In genomic region chr12:70724444-70724843, GRCh38 we compare ENCODE assay signal across 11 cellular contexts.
DNase-seq lines count a peak whose midpoint lies in the region; ATAC-seq and TF ChIP-seq lines count a peak whose summit lies in the region.
"Had no signal": no experiment of that assay in that cellular context is flagged by ENCODE, and none has a peak within 500 bp of the region (broad histone marks: within the 10 kb centered on the region; RNA-seq: fewer than 3 reads in every experiment).

No MANE protein-coding gene starts in this region.

- no peaks in the 10 kb centered on the region for H3K36me3 ChIP-seq in Loucy (ENCODE audit: insufficient read depth, low read length)

- H3K27me3 ChIP-seq in Loucy (ENCODE audit: insufficient read depth, low read length, poor library complexity, severe bottlenecking): no peaks in the 10 kb centered on the region
- H3K27me3 ChIP-seq: testis had no signal

- peaks cover 1% of the 10 kb centered on the region for H3K27me3 Mint-ChIP-seq in activated CD8-positive, alpha-beta T cell treated with anti-CD3 and anti-CD28 coated beads for 36 hours
- H3K27me3 Mint-ChIP-seq in activated CD8-positive, alpha-beta T cell treated with anti-CD3 and anti-CD28 coated beads, Interleukin-2, amount 10 ng/mL, durations not matched to agents 7 days and 5 days (ENCODE audit: low read depth): no peaks in the 10 kb centered on the region
- H3K27me3 Mint-ChIP-seq in chondrocyte (ENCODE audit: low read depth): no peaks in the 10 kb centered on the region

- no peaks in the 10 kb centered on the region for H3K9me3 Mint-ChIP-seq in activated CD8-positive, alpha-beta T cell treated with anti-CD3 and anti-CD28 coated beads for 36 hours
- H3K9me3 Mint-ChIP-seq in activated CD8-positive, alpha-beta T cell treated with anti-CD3 and anti-CD28 coated beads, Interleukin-2, amount 10 ng/mL, durations not matched to agents 7 days and 5 days (ENCODE audit: insufficient read depth): no peaks in the 10 kb centered on the region
- H3K9me3 Mint-ChIP-seq in chondrocyte (ENCODE audit: low read depth): no peaks in the 10 kb centered on the region
- H3K9me3 Mint-ChIP-seq: CD4-positive, CD25-positive, alpha-beta regulatory T cell had no signal

- no peak overlapping the region for H3K4me2 ChIP-seq in Loucy (ENCODE audit: low read depth, low read length, poor library complexity, severe bottlenecking)

- H3K9ac ChIP-seq in Loucy (ENCODE audit: low read depth, low read length, poor library complexity, severe bottlenecking): no peak overlapping the region

- H3K4me3 Mint-ChIP-seq in activated CD8-positive, alpha-beta T cell treated with anti-CD3 and anti-CD28 coated beads for 36 hours: no peak overlapping the region
- H3K4me3 Mint-ChIP-seq in activated CD8-positive, alpha-beta T cell treated with anti-CD3 and anti-CD28 coated beads, Interleukin-2, amount 10 ng/mL, durations not matched to agents 7 days and 5 days: no peak overlapping the region
- H3K4me3 Mint-ChIP-seq in chondrocyte (ENCODE audit: unreplicated experiment): no peak overlapping the region

- POLR2A ChIA-PET in activated CD8-positive, alpha-beta T cell treated with anti-CD3 and anti-CD28 coated beads for 36 hours (lab: Charles Lee): no interaction called here
- POLR2A ChIA-PET in activated CD8-positive, alpha-beta T cell treated with anti-CD3 and anti-CD28 coated beads, Interleukin-2, amount 10 ng/mL, durations not matched to agents 7 days and 5 days (lab: Charles Lee): no interaction called here

- H3K79me2 ChIP-seq in Loucy (ENCODE audit: insufficient read depth, low read length): no peaks in the 10 kb centered on the region

- peaks cover 23% of the 10 kb centered on the region for H3K4me1 ChIP-seq in Loucy (ENCODE audit: insufficient read depth, low read length, poor library complexity, severe bottlenecking)
- H3K4me1 ChIP-seq: testis had no signal

- no peak overlapping the region for H2AFZ ChIP-seq in Loucy (ENCODE audit: low read length)

- H3K9me3 ChIP-seq in Loucy (ENCODE audit: insufficient read depth, low read depth, low read length): no peaks in the 10 kb centered on the region
- H3K9me3 ChIP-seq: testis had no signal

- no peaks in the 10 kb centered on the region for H4K20me1 ChIP-seq in Loucy (ENCODE audit: insufficient read depth, low read length, poor library complexity, severe bottlenecking)

- no peak overlapping the region for H3K27ac Mint-ChIP-seq in activated CD8-positive, alpha-beta T cell treated with anti-CD3 and anti-CD28 coated beads for 36 hours
- H3K27ac Mint-ChIP-seq in activated CD8-positive, alpha-beta T cell treated with anti-CD3 and anti-CD28 coated beads, Interleukin-2, amount 10 ng/mL, durations not matched to agents 7 days and 5 days: no peak overlapping the region
- H3K27ac Mint-ChIP-seq in chondrocyte (ENCODE audit: unreplicated experiment): no peak overlapping the region
- H3K27ac Mint-ChIP-seq: CD4-positive, CD25-positive, alpha-beta regulatory T cell had no signal

- peaks cover 2% of the 10 kb centered on the region for H3K4me1 Mint-ChIP-seq in activated CD8-positive, alpha-beta T cell treated with anti-CD3 and anti-CD28 coated beads for 36 hours (ENCODE audit: low read depth)
- peaks cover 10% of the 10 kb centered on the region for H3K4me1 Mint-ChIP-seq in activated CD8-positive, alpha-beta T cell treated with anti-CD3 and anti-CD28 coated beads, Interleukin-2, amount 10 ng/mL, durations not matched to agents 7 days and 5 days (ENCODE audit: low read depth)
- peaks cover 4% of the 10 kb centered on the region for H3K4me1 Mint-ChIP-seq in chondrocyte (ENCODE audit: low read depth)

- intact Hi-C loops in activated CD8-positive, alpha-beta T cell treated with anti-CD3 and anti-CD28 coated beads for 36 hours (cut with micrococcal nuclease): no loop called here

- no peaks in the 10 kb centered on the region for H3K36me3 Mint-ChIP-seq in activated CD8-positive, alpha-beta T cell treated with anti-CD3 and anti-CD28 coated beads for 36 hours (ENCODE audit: low read depth)
- H3K36me3 Mint-ChIP-seq in activated CD8-positive, alpha-beta T cell treated with anti-CD3 and anti-CD28 coated beads, Interleukin-2, amount 10 ng/mL, durations not matched to agents 7 days and 5 days (ENCODE audit: low read depth): no peaks in the 10 kb centered on the region
- no peaks in the 10 kb centered on the region for H3K36me3 Mint-ChIP-seq in chondrocyte (ENCODE audit: low read depth)
- H3K36me3 Mint-ChIP-seq: CD4-positive, CD25-positive, alpha-beta regulatory T cell had no signal

- ATAC-seq in activated CD8-positive, alpha-beta T cell treated with anti-CD3 and anti-CD28 coated beads for 36 hours: no peak
- ATAC-seq in activated CD8-positive, alpha-beta T cell treated with anti-CD3 and anti-CD28 coated beads, Interleukin-2, amount 10 ng/mL, durations not matched to agents 7 days and 5 days: no peak
- ATAC-seq in GM19324 (IDR thresholded peaks at IDR 0.05; ENCODE audit: low FRiP score, unreplicated experiment): no peak

- H3F3A ChIP-seq in Loucy (ENCODE audit: low read depth): no peaks in the 10 kb centered on the region; the same call in 1 of the 2 replicates

- H3K4me3 ChIP-seq in Loucy (ENCODE audit: low read length, poor library complexity, severe bottlenecking): no peak overlapping the region
- H3K4me3 ChIP-seq: testis had no signal

- peak; percentile 18 for TF ChIP-seq CTCF in activated CD8-positive, alpha-beta T cell treated with anti-CD3 and anti-CD28 coated beads for 36 hours (IDR thresholded peaks at IDR 0.05)
- TF ChIP-seq CTCF in Loucy (conservative IDR thresholded peaks at IDR 0.05; ENCODE audit: low read length): peak; percentile 65
- TF ChIP-seq CTCF in chondrocyte (IDR thresholded peaks at IDR 0.05): peak; percentile 51

- DNase-seq in activated CD8-positive, alpha-beta T cell treated with anti-CD3 and anti-CD28 coated beads for 36 hours: no peak
- DNase-seq in activated CD8-positive, alpha-beta T cell treated with anti-CD3 and anti-CD28 coated beads, Interleukin-2, amount 10 ng/mL, durations not matched to agents 7 days and 5 days: no peak
- DNase-seq in chondrocyte (ENCODE audit: low spot score) (no peak), renal cortical epithelial cell (ENCODE audit: low read depth) (peak; percentile 20), HPDE6-E6E7 (ENCODE audit: extremely low spot score) (no peak), NCI-H526 treated with DMSO at 0.1 percent for 48 hours (lab: John Stamatoyannopoulos, UW) (no peak)
- DNase-seq: amygdala, testis had no signal

- CTCF ChIA-PET in activated CD8-positive, alpha-beta T cell treated with anti-CD3 and anti-CD28 coated beads for 36 hours (lab: Charles Lee): no interaction called here
- CTCF ChIA-PET in activated CD8-positive, alpha-beta T cell treated with anti-CD3 and anti-CD28 coated beads, Interleukin-2, amount 10 ng/mL, durations not matched to agents 7 days and 5 days (lab: Charles Lee): interaction anchor here (0.8 kb wide), 1 partner anchor 845 kb away, joined by 3 read pairs; no protein-coding TSS in a partner anchor

- H3K9me2 ChIP-seq in Loucy (replicated peaks; ENCODE audit: low read depth, low read length): no peaks in the 10 kb centered on the region
